20 cellular contexts compared by ENCODE assay signal in the genomic region with DNA sequence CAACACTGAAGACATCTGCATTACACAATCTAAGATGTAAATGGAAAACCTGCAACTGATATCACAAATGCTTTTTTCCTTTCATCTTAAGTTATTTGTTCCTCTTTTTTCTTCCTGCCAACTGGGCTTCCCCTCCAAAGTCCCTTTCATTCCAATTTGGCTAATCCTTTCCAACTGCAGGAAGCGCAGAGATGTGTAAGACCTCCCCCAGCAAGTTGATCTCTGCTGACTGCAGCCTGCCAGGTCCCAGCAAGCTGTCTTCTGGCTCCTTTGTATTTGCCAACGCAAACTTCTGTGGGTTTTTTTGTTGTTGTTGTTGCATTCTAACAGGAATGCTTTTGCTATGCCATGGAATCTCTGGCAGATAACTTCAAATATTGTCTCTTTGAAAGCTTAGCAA. TPM values are rescaled to one million over a fixed set of nuclear protein-coding genes. Genes with fewer than 3 reads are reported as not detected.
DNase-seq lines count a peak whose midpoint lies in the region; ATAC-seq and TF ChIP-seq lines count a peak whose summit lies in the region.
"Had no signal": no experiment of that assay in that cellular context is flagged by ENCODE, and none has a peak within 500 bp of the region (broad histone marks: within the 10 kb centered on the region; RNA-seq: fewer than 3 reads in every experiment).

No MANE protein-coding gene starts in this region.

- H3K4me1 ChIP-seq in SJSA1 (replicated peaks) (peaks cover 26% of the 10 kb centered on the region), heart right ventricle (no peaks in the 10 kb centered on the region), right cardiac atrium (ENCODE audit: control insufficient read depth, insufficient read depth, low read length) (no peaks in the 10 kb centered on the region)
- H3K4me1 ChIP-seq: esophagus muscularis mucosa, parathyroid adenoma had no signal

- no peaks in the 10 kb centered on the region for H3K27me3 ChIP-seq in H7 (ENCODE audit: control insufficient read depth, insufficient read depth, low read length)
- no peaks in the 10 kb centered on the region; the same call in 1 of the 2 replicates for H3K27me3 ChIP-seq in SJSA1 (replicated peaks)
- H3K27me3 ChIP-seq in heart right ventricle: peaks cover 0 to 17% (median 0%) of the 10 kb centered on the region in 7 donors
- no peaks in the 10 kb centered on the region for H3K27me3 ChIP-seq in right cardiac atrium (ENCODE audit: control insufficient read depth, insufficient read depth)

- H3K27ac ChIP-seq in SJSA1: no peak overlapping the region
- H3K27ac ChIP-seq in heart right ventricle: no peak overlapping the region
- H3K27ac ChIP-seq in right cardiac atrium (ENCODE audit: low read length): no peak overlapping the region
- H3K27ac ChIP-seq: esophagus muscularis mucosa, parathyroid adenoma, skin epidermis, thoracic aorta had no signal

- DNase-seq in H7: peak; percentile 19
- DNase-seq in SJSA1 (ENCODE audit: low read depth in 1 of 2, low spot score in 2 of 2): peak; percentile 45 to 57
- peak; percentile 15 for DNase-seq in fibroblast of the aortic adventitia (ENCODE audit: low read depth)
- DNase-seq in pons (ENCODE audit: low spot score): peak; percentile 16
- DNase-seq in heart right ventricle: no peak
- DNase-seq in Right ventricle myocardium inferior (ENCODE audit: missing footprints): no peak
- no peak for DNase-seq in right cardiac atrium
- DNase-seq: activated CD4-positive, CD25-positive, alpha-beta regulatory T cell treated with anti-CD3 and anti-CD28 coated beads, Interleukin-2, amount 50 U/mL, for 72 hours; activated gamma-delta T cell; C1 segment of cervical spinal cord; DMS79 treated with DMSO at 0.1 percent for 48 hours; NCI-H1092; SIG-M5; T-helper 2 cell had no signal

- H3K36me3 ChIP-seq in H7 (replicated peaks; ENCODE audit: control insufficient read depth, insufficient read depth, low read length) (no peaks in the 10 kb centered on the region), SJSA1 (no peaks in the 10 kb centered on the region), heart right ventricle (no peaks in the 10 kb centered on the region)
- H3K36me3 ChIP-seq: esophagus muscularis mucosa, thoracic aorta had no signal

- intact Hi-C loops in heart right ventricle (cut with DNase I) (loop anchor here in 1 of 10 donors (10.0 kb wide), 1 partner anchor 1787 kb away; no protein-coding TSS in a partner anchor), Right ventricle myocardium inferior (cut with DNase I) (no loop called here), right cardiac atrium (cut with DNase I) (no loop called here)

- no peak for ATAC-seq in heart right ventricle
- no peak for ATAC-seq in Right ventricle myocardium inferior
- ATAC-seq in right cardiac atrium: no peak
- ATAC-seq: left lobe of liver had no signal

- no peaks in the 10 kb centered on the region for H3K9me3 ChIP-seq in SJSA1 (replicated peaks)
- no peaks in the 10 kb centered on the region for H3K9me3 ChIP-seq in heart right ventricle
- no peaks in the 10 kb centered on the region for H3K9me3 ChIP-seq in right cardiac atrium (ENCODE audit: control insufficient read depth, low read length)
- H3K9me3 ChIP-seq: esophagus muscularis mucosa, thoracic aorta had no signal

- H3K4me3 ChIP-seq in H7 (ENCODE audit: insufficient read depth, low read depth, low read length): no peak overlapping the region
- H3K4me3 ChIP-seq in SJSA1: no peak overlapping the region
- H3K4me3 ChIP-seq in fibroblast of the aortic adventitia (ENCODE audit: low read depth, low read length): no peak overlapping the region
- no peak overlapping the region for H3K4me3 ChIP-seq in heart right ventricle
- no peak overlapping the region for H3K4me3 ChIP-seq in right cardiac atrium (ENCODE audit: low read length)
- H3K4me3 ChIP-seq: esophagus muscularis mucosa, skin epidermis, thoracic aorta had no signal

- TF ChIP-seq CTCF in fibroblast of the aortic adventitia (IDR thresholded peaks at IDR 0.05; ENCODE audit: insufficient read depth, low read length): no peak
- no peak for TF ChIP-seq CTCF in heart right ventricle (IDR thresholded peaks at IDR 0.05)

- WGBS in heart right ventricle, 2 donors: 9 to 10% methylated on average over 2 of the region's 2 CpGs
- WGBS in right cardiac atrium: 11% methylated on average over 2 of the region's 2 CpGs

RNA-seq across cellular contexts. Expression of a gene that starts 38.5 kb away (rescaled TPM):
- total RNA-seq in H7 (2014; rRNA removed; shearing (Covaris generic)): 0.66 TPM in 1 of 2 replicates, not detected in the other
- not detected in 2 replicates for total RNA-seq in SJSA1 (2014; rRNA removed; shearing (Covaris generic))
- 0.08 and 0.27 TPM in 2 replicates for total RNA-seq in fibroblast of the aortic adventitia (ENCODE audit: low replicate concordance)
- under 1 TPM; 0.15 to 0.93 (median 0.40) TPM for total RNA-seq in heart right ventricle
- under 1 TPM; 0.26 to 0.80 TPM for polyA plus RNA-seq in heart right ventricle
- total RNA-seq in Right ventricle myocardium inferior: 1.0 TPM
- 1 to 10 TPM; 1.5 to 2.7 (median 2.1) TPM for total RNA-seq in right cardiac atrium
- 1.0 TPM for polyA plus RNA-seq in right cardiac atrium
- polyA plus RNA-seq: IgD-negative memory B cell had no signal

Comparison
In these comparisons a context has a peak if more than half of its experiments do, and no peak if none do; other contexts are left out.
1. DNase-seq: peak in H7 (single experiment), SJSA1 (2 of 2), fibroblast of the aortic adventitia (single experiment) and pons (single experiment); none in heart right ventricle (0 of 2), Right ventricle myocardium inferior (single experiment) and right cardiac atrium (0 of 3).